ENCODE assay signal across 8 cellular contexts in the genomic region with DNA sequence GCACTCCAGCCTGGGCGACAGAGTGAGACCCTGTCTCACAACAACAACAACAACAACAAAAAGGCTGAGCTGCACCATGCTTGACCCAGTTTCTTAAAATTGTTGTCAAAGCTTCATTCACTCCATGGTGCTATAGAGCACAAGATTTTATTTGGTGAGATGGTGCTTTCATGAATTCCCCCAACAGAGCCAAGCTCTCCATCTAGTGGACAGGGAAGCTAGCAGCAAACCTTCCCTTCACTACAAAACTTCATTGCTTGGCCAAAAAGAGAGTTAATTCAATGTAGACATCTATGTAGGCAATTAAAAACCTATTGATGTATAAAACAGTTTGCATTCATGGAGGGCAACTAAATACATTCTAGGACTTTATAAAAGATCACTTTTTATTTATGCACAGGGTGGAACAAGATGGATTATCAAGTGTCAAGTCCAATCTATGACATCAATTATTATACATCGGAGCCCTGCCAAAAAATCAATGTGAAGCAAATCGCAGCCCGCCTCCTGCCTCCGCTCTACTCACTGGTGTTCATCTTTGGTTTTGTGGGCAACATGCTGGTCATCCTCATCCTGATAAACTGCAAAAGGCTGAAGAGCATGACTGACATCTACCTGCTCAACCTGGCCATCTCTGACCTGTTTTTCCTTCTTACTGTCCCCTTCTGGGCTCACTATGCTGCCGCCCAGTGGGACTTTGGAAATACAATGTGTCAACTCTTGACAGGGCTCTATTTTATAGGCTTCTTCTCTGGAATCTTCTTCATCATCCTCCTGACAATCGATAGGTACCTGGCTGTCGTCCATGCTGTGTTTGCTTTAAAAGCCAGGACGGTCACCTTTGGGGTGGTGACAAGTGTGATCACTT. TPM values are rescaled to one million over a fixed set of nuclear protein-coding genes. Genes with fewer than 3 reads are reported as not detected.
DNase-seq lines count a peak whose midpoint lies in the region; ATAC-seq and TF ChIP-seq lines count a peak whose summit lies in the region.

No MANE protein-coding gene starts in this region.

- no peak overlapping the region for H2AFZ ChIP-seq in PC-9

- no peaks in the 10 kb centered on the region for H3K79me2 ChIP-seq in PC-9 (ENCODE audit: low read depth)

- DNase-seq in left ventricle myocardium superior: no peak
- DNase-seq in right atrium auricular region (ENCODE audit: low spot score): no peak
- no peak for DNase-seq in PC-9
- peak; percentile 11 for DNase-seq in fibroblast of gingiva (ENCODE audit: low read depth)
- DNase-seq in transverse colon: no peak
- DNase-seq in hepatic stellate cell (ENCODE audit: low spot score): no peak
- no peak for DNase-seq in activated naive CD4-positive, alpha-beta T cell treated with Interleukin-2 at 50 U/mL for 16 hours

- H3K27ac ChIP-seq in right atrium auricular region (no peak overlapping the region), PC-9 (no peak overlapping the region), transverse colon (no peak overlapping the region)

- no peak for TF ChIP-seq EP300 in transverse colon (IDR thresholded peaks at IDR 0.05; ENCODE audit: low read depth)

- H3K9me3 ChIP-seq in right atrium auricular region: no peaks in the 10 kb centered on the region
- H3K9me3 ChIP-seq in PC-9 (ENCODE audit: insufficient read depth, low read depth): no peaks in the 10 kb centered on the region
- no peaks in the 10 kb centered on the region for H3K9me3 ChIP-seq in transverse colon

- CTCF ChIA-PET in PC-9 (lab: Charles Lee): interaction anchor here (0.6 kb wide), 2 partner anchors 88 to 186 kb away, joined by 3 to 4 read pairs; no protein-coding TSS in a partner anchor

- BruUV-seq in PC-9 (replicated peaks; lab: Mats Ljungman, UMichigan): no TSS peak

- no peak overlapping the region for H3K4me2 ChIP-seq in PC-9

- ATAC-seq in left ventricle myocardium superior: peak; percentile 29
- no peak for ATAC-seq in GM19463 (IDR thresholded peaks at IDR 0.05; ENCODE audit: unreplicated experiment)

- POLR2A ChIA-PET in PC-9 (lab: Charles Lee; ENCODE audit: unreplicated experiment): no interaction called here

- 0 out of 2 replicates have a peak, but pooled peaks cover 4% of the 10 kb centered on the region for H3F3A ChIP-seq in PC-9 (ENCODE audit: insufficient read depth, low read depth)

- TF ChIP-seq POLR2A in transverse colon (IDR thresholded peaks at IDR 0.05): no peak

- no peaks in the 10 kb centered on the region for H3K9me2 ChIP-seq in PC-9 (ENCODE audit: insufficient read depth)

- WGBS in transverse colon (ENCODE audit: low coverage in 1 of 2), 2 donors: 79 to 89% methylated on average over 5 to 9 of the region's 9 CpGs

- no peaks in the 10 kb centered on the region for H4K20me1 ChIP-seq in PC-9 (ENCODE audit: insufficient read depth)

- H3K36me3 ChIP-seq in right atrium auricular region (no peaks in the 10 kb centered on the region), PC-9 (ENCODE audit: low read depth) (no peaks in the 10 kb centered on the region), transverse colon (no peaks in the 10 kb centered on the region)

- in situ Hi-C loops in transverse colon (cut with MboI; ENCODE audit: low pct_ligation_motif_present in 1 of 4, low pct_unique_long_range_greater_than_20kb in 1 of 4, low sequenced_read_pairs in 3 of 4): loop anchor here in 2 of 4 donors (10.0 to 25.0 kb wide), 3 partner anchors 285 to 435 kb away; partner anchors contain the start of gene CXCR6 (in 1 of the 2)

- intact Hi-C loops in left ventricle myocardium superior (cut with micrococcal nuclease) (no loop called here), PC-9 (cut with micrococcal nuclease; ENCODE audit: unreplicated experiment) (loop anchor here (1.0 to 10.0 kb wide), 6 partner anchors 158 to 1338 kb away; no protein-coding TSS in a partner anchor), transverse colon (cut with DNase I; ENCODE audit: low total_unique reads) (no loop called here)

- H3K4me3 ChIP-seq in right atrium auricular region: no peak overlapping the region
- no peak overlapping the region for H3K4me3 ChIP-seq in PC-9
- H3K4me3 ChIP-seq in transverse colon: no peak overlapping the region

- H3K4me1 ChIP-seq in right atrium auricular region (no peaks in the 10 kb centered on the region), PC-9 (replicated peaks; ENCODE audit: insufficient read depth) (peaks cover 19% of the 10 kb centered on the region), transverse colon (no peaks in the 10 kb centered on the region)

- H3K27me3 ChIP-seq in right atrium auricular region (no peaks in the 10 kb centered on the region), PC-9 (ENCODE audit: insufficient read depth, low read depth) (no peaks in the 10 kb centered on the region), transverse colon (no peaks in the 10 kb centered on the region)

- TF ChIP-seq CTCF in right atrium auricular region (IDR thresholded peaks at IDR 0.05) (peak in 1 of 2 donors; percentile 51), PC-9 (conservative IDR thresholded peaks at IDR 0.05) (peak; percentile 76), transverse colon (IDR thresholded peaks at IDR 0.05) (peak in 4 of 5 experiments; percentile 26 to 40 (median 28))

RNA-seq across cellular contexts. Expression of gene CCR5, which starts 2.0 kb away (rescaled TPM):
- total RNA-seq in left ventricle myocardium superior (0.62 TPM), right atrium auricular region (1 to 10 TPM in 1 of 2 donors, not detected in 1; 1.1 TPM), PC-9 (2021) (not detected in 2 replicates), transverse colon (1 to 10 TPM in 3 of 4 donors, not detected in 1; 1.1 to 3.7 (median 1.4) TPM)

RNA-seq across cellular contexts. Expression of gene CCR2, which starts 18.8 kb away (rescaled TPM):
- total RNA-seq in left ventricle myocardium superior (1.3 TPM), right atrium auricular region (1 to 10 TPM in 1 of 2 donors, under 1 TPM in 1; 0.33 to 2.1 TPM), PC-9 (2021) (not detected in 2 replicates), transverse colon (1 to 10 TPM in 2 of 4 donors, not detected in 2; 1.8 to 4.6 TPM)

RNA-seq across cellular contexts. Expression of gene CCRL2, which starts 34.3 kb away (rescaled TPM):
- total RNA-seq in left ventricle myocardium superior: 1.4 TPM
- total RNA-seq in right atrium auricular region: 1 to 10 TPM in 1 of 2 donors, under 1 TPM in 1; 0.89 to 4.2 TPM
- 1.2 TPM in 2 replicates for total RNA-seq in PC-9 (2021)
- total RNA-seq in transverse colon: 10 to 100 TPM in 2 of 4 donors, 1 to 10 TPM in 2; 2.6 to 13.9 (median 9.8) TPM
